Comparison of ENCODE assay signal across 1 cellular context in genomic region chr2:181553244-181553643, GRCh38.
TF ChIP-seq lines count a peak whose summit lies in the region.

No MANE protein-coding gene starts in this region.

TF ChIP-seq in SK-N-SH treated with all-trans-retinoic acid at 6 μM for 48 hours, 23 proteins besides CTCF, POLR2A, EP300 and RAD21 (continued from another document):
- no peak for TF ChIP-seq TSHZ2 (CRISPR knock-in tag; IDR thresholded peaks at IDR 0.05)
- peak; percentile 75; the same call in 1 of the 2 replicates for TF ChIP-seq PATZ1 (CRISPR knock-in tag; IDR thresholded peaks at IDR 0.05; ENCODE audit: borderline replicate concordance)
